9 cellular contexts compared by ENCODE assay signal in the genomic region with DNA sequence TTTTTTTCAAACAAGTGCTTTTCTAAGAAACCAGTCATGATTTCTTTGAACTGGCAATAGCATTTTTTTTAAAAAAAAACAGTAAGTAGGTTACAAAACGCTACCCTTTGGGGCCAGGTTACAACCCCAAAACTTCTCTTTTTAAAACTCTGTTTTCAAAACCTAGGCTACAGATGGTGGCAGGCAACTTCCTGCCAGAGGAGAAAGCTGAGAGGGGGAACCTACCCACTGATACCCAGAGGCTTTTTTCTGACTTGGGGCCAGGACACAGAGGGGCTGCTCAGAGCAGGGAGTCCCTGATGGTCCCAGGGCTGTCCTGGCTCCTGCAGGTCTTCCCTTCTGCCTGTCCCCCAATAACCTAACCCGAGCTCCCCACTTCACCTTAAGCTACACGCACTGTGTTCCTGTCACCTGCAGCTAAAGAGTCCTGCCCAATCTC. TPM values are rescaled to one million over a fixed set of nuclear protein-coding genes. Genes with fewer than 3 reads are reported as not detected.
A peak's percentile ranks its signal among the peaks of the same experiment; 100 is the strongest.
DNase-seq lines count a peak whose midpoint lies in the region; ATAC-seq, FAIRE-seq and TF ChIP-seq lines count a peak whose summit lies in the region.
"Had no signal": no experiment of that assay in that cellular context is flagged by ENCODE, and none has a peak within 500 bp of the region (broad histone marks: within the 10 kb centered on the region; RNA-seq: fewer than 3 reads in every experiment).

No MANE protein-coding gene starts in this region.

- no peak for ATAC-seq in GM19035 (IDR thresholded peaks at IDR 0.05; ENCODE audit: unreplicated experiment)

- peaks cover 6 to 43% of the 10 kb centered on the region in 2 donors for H3K4me1 ChIP-seq in ascending aorta
- H3K4me1 ChIP-seq in BE2C: peaks cover 6% of the 10 kb centered on the region
- H3K4me1 ChIP-seq in smooth muscle cell (ENCODE audit: low read depth): peaks cover 7% of the 10 kb centered on the region

- no peak overlapping the region for H2AFZ ChIP-seq in smooth muscle cell (ENCODE audit: low read depth)

- intact Hi-C loops in ascending aorta (cut with DNase I): no loop called here

- H3K9ac ChIP-seq in smooth muscle cell (ENCODE audit: low read depth): no peak overlapping the region

- 86% methylated on average over 3 of the region's 3 CpGs for WGBS in smooth muscle cell (ENCODE audit: low lambda C conversion rate)

- H3K27me3 ChIP-seq in ascending aorta (no peaks in the 10 kb centered on the region), BE2C (no peaks in the 10 kb centered on the region), smooth muscle cell (ENCODE audit: low read depth) (no peaks in the 10 kb centered on the region)

- TF ChIP-seq CTCF in ascending aorta (IDR thresholded peaks at IDR 0.05) (no peak), BE2C (IDR thresholded peaks at IDR 0.05; ENCODE audit: low read depth, low read length) (no peak), smooth muscle cell (IDR thresholded peaks at IDR 0.05; ENCODE audit: borderline replicate concordance, insufficient read depth, poor library complexity, severe bottlenecking) (no peak)

- H3F3A ChIP-seq in smooth muscle cell (ENCODE audit: low read depth): peaks cover 6% of the 10 kb centered on the region

- H3K4me3 ChIP-seq in ascending aorta (no peak overlapping the region), BE2C (ENCODE audit: low read depth, low read length) (no peak overlapping the region), smooth muscle cell (no peak overlapping the region)

- no peaks in the 10 kb centered on the region for H4K20me1 ChIP-seq in smooth muscle cell (ENCODE audit: low read depth)

- peak overlapping the region; percentile 72 to 81 for H3K27ac ChIP-seq in ascending aorta
- no peak overlapping the region for H3K27ac ChIP-seq in smooth muscle cell (ENCODE audit: low read depth)

- peak; percentile 85 for FAIRE-seq in GM19239 (lab: Jason Lieb, UNC)

- no peak for DNase-seq in GM19239 (ENCODE audit: insufficient read length, low spot score)
- DNase-seq in SKM-1 (lab: John Stamatoyannopoulos, UW; ENCODE audit: unreplicated experiment): peak; percentile 56
- DNase-seq in ascending aorta (ENCODE audit: low spot score in 2 of 2): no peak
- peak; percentile 28 for DNase-seq in stimulated activated CD4-positive, alpha-beta T cell treated with anti-CD3 and anti-CD28 coated beads, Interleukin-4, amount 100 ng/mL, for 24 hours
- no peak for DNase-seq in BE2C
- DNase-seq in COLO668 (lab: John Stamatoyannopoulos, UW; ENCODE audit: unreplicated experiment): no peak
- DNase-seq in smooth muscle cell (lab: John Stamatoyannopoulos, UW; ENCODE audit: unreplicated experiment): no peak
- DNase-seq: NCI-H774 had no signal

- H3K4me2 ChIP-seq in smooth muscle cell: no peak overlapping the region

- H3K9me3 ChIP-seq in ascending aorta (no peaks in the 10 kb centered on the region), BE2C (no peaks in the 10 kb centered on the region; the same call in 1 of the 2 replicates), smooth muscle cell (replicated peaks; ENCODE audit: low read depth) (no peaks in the 10 kb centered on the region)

- H3K79me2 ChIP-seq in smooth muscle cell (ENCODE audit: low read depth): no peaks in the 10 kb centered on the region

- H3K36me3 ChIP-seq in ascending aorta (no peaks in the 10 kb centered on the region), BE2C (no peaks in the 10 kb centered on the region), smooth muscle cell (ENCODE audit: low read depth) (no peaks in the 10 kb centered on the region)

RNA-seq across cellular contexts. Expression of gene STN1, which starts 6.9 kb away (rescaled TPM):
- total RNA-seq in ascending aorta: 24.5 TPM
- polyA plus RNA-seq in BE2C (2012; ENCODE audit: insufficient read depth, insufficient read length, low read depth): 31.0 TPM
- 34.9 and 37.9 TPM in 2 replicates for total RNA-seq in smooth muscle cell
- 38.6 and 47.8 TPM in 2 replicates for polyA plus RNA-seq in smooth muscle cell

RNA-seq across cellular contexts. Expression of gene SH3PXD2A, which starts 55.7 kb away (rescaled TPM):
- total RNA-seq in ascending aorta (50.0 TPM), smooth muscle cell (37.6 and 37.9 TPM in 2 replicates)
- polyA plus RNA-seq in BE2C (2012; ENCODE audit: insufficient read depth, insufficient read length, low read depth): 23.1 TPM
- 30.1 and 33.4 TPM in 2 replicates for polyA plus RNA-seq in smooth muscle cell

RNA-seq across cellular contexts. Expression of gene SLK, which starts 55.9 kb away (rescaled TPM):
- total RNA-seq in ascending aorta (26.1 TPM), smooth muscle cell (45.7 and 54.9 TPM in 2 replicates)
- 7.6 TPM for polyA plus RNA-seq in BE2C (2012; ENCODE audit: insufficient read depth, insufficient read length, low read depth)
- polyA plus RNA-seq in smooth muscle cell: 15.5 and 16.9 TPM in 2 replicates

Comparison
In these comparisons a context has a peak if more than half of its experiments do, and no peak if none do; other contexts are left out.
1. DNase-seq: peak in SKM-1 (single experiment) and stimulated activated CD4-positive, alpha-beta T cell treated with anti-CD3 and anti-CD28 coated beads, Interleukin-4, amount 100 ng/mL, for 24 hours (single experiment); none in GM19239 (single experiment), ascending aorta (0 of 2), BE2C (single experiment), COLO668 (single experiment) and smooth muscle cell (single experiment).